ENCODE assay signal across 19 cellular contexts in genomic region chr7:11252011-11252607, GRCh38.
"Had no signal": no experiment of that assay in that cellular context is flagged by ENCODE, and none has a peak within 500 bp of the region (broad histone marks: within the 10 kb centered on the region; RNA-seq: fewer than 3 reads in every experiment).

No MANE protein-coding gene starts in this region.

- H3K4me3 ChIP-seq: colonic mucosa, esophagus squamous epithelium, left lung, right atrium auricular region, tibial artery, vagina had no signal

- H3K36me3 Mint-ChIP-seq: activated naive CD8-positive, alpha-beta T cell treated with anti-CD3 and anti-CD28 coated beads, Interleukin-2, amount 10 ng/mL, durations not matched to agents 7 days and 5 days; brain; naive thymus-derived CD4-positive, alpha-beta T cell; WTC11 had no signal

- H3K9me3 ChIP-seq: colonic mucosa, esophagus squamous epithelium, left lung, right atrium auricular region, tibial artery, vagina had no signal

- H3K4me1 Mint-ChIP-seq: activated naive CD8-positive, alpha-beta T cell treated with anti-CD3 and anti-CD28 coated beads, Interleukin-2, amount 10 ng/mL, durations not matched to agents 7 days and 5 days; brain; naive thymus-derived CD4-positive, alpha-beta T cell; WTC11 had no signal

- H3K27ac ChIP-seq: colonic mucosa, esophagus squamous epithelium, left lung, right atrium auricular region, tibial artery, vagina had no signal

- DNase-seq: activated CD4-positive, alpha-beta T cell treated with anti-CD3 and anti-CD28 coated beads for 48 hours; activated naive CD4-positive, alpha-beta T cell; activated naive CD8-positive, alpha-beta T cell treated with anti-CD3 and anti-CD28 coated beads, Interleukin-2, amount 10 ng/mL, durations not matched to agents 7 days and 5 days; central memory CD4-positive, alpha-beta T cell; colonic mucosa; esophagus squamous epithelium; hypothalamus; kidney; left lung; mammary epithelial cell; naive thymus-derived CD4-positive, alpha-beta T cell; stimulated activated CD4-positive, alpha-beta T cell treated with anti-CD3 and anti-CD28 coated beads, Interleukin-2, amount 100 ng/mL, for 48 hours; stimulated activated naive CD4-positive, alpha-beta T cell; tibial artery had no signal

- H3K36me3 ChIP-seq: colonic mucosa, esophagus squamous epithelium, left lung, right atrium auricular region, tibial artery, vagina had no signal

- H3K4me1 ChIP-seq: colonic mucosa, esophagus squamous epithelium, left lung, right atrium auricular region, tibial artery, vagina had no signal

- H3K9me3 Mint-ChIP-seq: activated naive CD8-positive, alpha-beta T cell treated with anti-CD3 and anti-CD28 coated beads, Interleukin-2, amount 10 ng/mL, durations not matched to agents 7 days and 5 days; activated T-helper 1 cell treated with anti-CD3 and anti-CD28 coated beads, Interleukin-12 subunit alpha, Interleukin-12 subunit beta, Interleukin-2, Interleukin-4 antibody, amounts not matched to agents 30 ng/mL and 10 ng/mL and 1 ng/mL, durations not matched to agents 14 hours and 24 hours and 36 hours; naive thymus-derived CD4-positive, alpha-beta T cell; WTC11 had no signal

- ATAC-seq: left lung, WTC11 had no signal

- H3K27me3 ChIP-seq: colonic mucosa, esophagus squamous epithelium, left lung, right atrium auricular region, tibial artery, vagina had no signal

- H3K4me3 Mint-ChIP-seq: activated naive CD8-positive, alpha-beta T cell treated with anti-CD3 and anti-CD28 coated beads, Interleukin-2, amount 10 ng/mL, durations not matched to agents 7 days and 5 days; activated T-helper 1 cell treated with anti-CD3 and anti-CD28 coated beads, Interleukin-12 subunit alpha, Interleukin-12 subunit beta, Interleukin-2, Interleukin-4 antibody, amounts not matched to agents 30 ng/mL and 10 ng/mL and 1 ng/mL, durations not matched to agents 14 hours and 24 hours and 36 hours; brain; naive thymus-derived CD4-positive, alpha-beta T cell; WTC11 had no signal

- H3K27ac Mint-ChIP-seq: activated naive CD8-positive, alpha-beta T cell treated with anti-CD3 and anti-CD28 coated beads, Interleukin-2, amount 10 ng/mL, durations not matched to agents 7 days and 5 days; activated T-helper 1 cell treated with anti-CD3 and anti-CD28 coated beads, Interleukin-12 subunit alpha, Interleukin-12 subunit beta, Interleukin-2, Interleukin-4 antibody, amounts not matched to agents 30 ng/mL and 10 ng/mL and 1 ng/mL, durations not matched to agents 14 hours and 24 hours and 36 hours; brain; naive thymus-derived CD4-positive, alpha-beta T cell; WTC11 had no signal
